Comparison of ENCODE assay signal across 8 cellular contexts in the genomic region with DNA sequence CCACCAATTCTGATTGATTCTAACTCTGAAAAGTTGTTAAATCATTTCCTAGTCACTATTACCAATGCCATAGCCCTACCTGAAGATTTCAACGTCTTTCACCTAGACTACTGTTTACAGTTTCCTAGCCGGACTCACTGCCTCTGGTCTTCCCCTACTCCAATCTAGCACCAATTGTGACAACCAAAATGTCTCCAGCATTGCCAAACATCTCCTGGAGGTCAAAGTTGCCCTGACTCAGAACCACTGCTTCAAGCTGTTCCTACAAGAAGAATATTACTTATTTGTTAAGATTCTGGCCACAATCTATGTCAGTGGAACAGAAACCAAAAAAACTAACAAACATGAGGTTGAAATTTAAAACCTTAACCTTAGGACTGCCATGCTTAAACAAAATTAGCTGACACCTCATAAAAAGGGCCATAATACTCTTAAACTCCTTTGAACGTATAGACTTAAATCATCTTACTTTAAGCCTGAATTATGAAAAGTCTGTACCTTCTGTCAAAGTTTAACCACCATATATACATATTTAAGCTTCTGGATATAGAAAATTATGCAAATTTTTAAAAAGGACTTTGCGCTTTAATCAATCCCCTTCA. TPM values are rescaled to one million over a fixed set of nuclear protein-coding genes. Genes with fewer than 3 reads are reported as not detected.
A peak's percentile ranks its signal among the peaks of the same experiment; 100 is the strongest.
DNase-seq lines count a peak whose midpoint lies in the region; ATAC-seq, FAIRE-seq and TF ChIP-seq lines count a peak whose summit lies in the region.

No MANE protein-coding gene starts in this region.

- no peaks in the 10 kb centered on the region for H3K27me3 ChIP-seq in Panc1 (ENCODE audit: control insufficient read depth, insufficient read depth, low read length)
- no peaks in the 10 kb centered on the region for H3K27me3 ChIP-seq in esophagus muscularis mucosa
- no peaks in the 10 kb centered on the region for H3K27me3 ChIP-seq in prostate gland (replicated peaks; ENCODE audit: insufficient read depth)
- no peaks in the 10 kb centered on the region for H3K27me3 ChIP-seq in tibial nerve
- no peaks in the 10 kb centered on the region for H3K27me3 ChIP-seq in pancreas

- DNase-seq in Panc1 (ENCODE audit: low read depth, low spot score) (no peak), esophagus muscularis mucosa (ENCODE audit: extremely low spot score) (no peak), prostate gland (ENCODE audit: low spot score) (no peak), tibial nerve (ENCODE audit: low spot score in 2 of 2) (no peak), D341Med (ENCODE audit: low spot score) (no peak), pancreas (no peak), activated gamma-delta T cell treated with Interleukin-2 at 50 U/mL for 16 hours (no peak)

- in situ Hi-C loops in Panc1 (cut with HindIII; ENCODE audit: low pct_unique_long_range_greater_than_20kb, low sequenced_read_pairs): no loop called here

- H3K4me1 ChIP-seq in Panc1 (ENCODE audit: control insufficient read depth, insufficient read depth, low read length) (peaks cover 9% of the 10 kb centered on the region), esophagus muscularis mucosa (peaks cover 21 to 51% (median 44%) of the 10 kb centered on the region in 4 donors), prostate gland (replicated peaks) (no peaks in the 10 kb centered on the region), tibial nerve (peaks cover 0 to 54% (median 12%) of the 10 kb centered on the region in 4 donors), pancreas (peaks cover 9 to 29% (median 11%) of the 10 kb centered on the region in 3 donors)

- H3K9me3 ChIP-seq in Panc1 (ENCODE audit: control insufficient read depth, insufficient read depth, low read depth, low read length) (no peaks in the 10 kb centered on the region), esophagus muscularis mucosa (no peaks in the 10 kb centered on the region), prostate gland (no peaks in the 10 kb centered on the region), tibial nerve (no peaks in the 10 kb centered on the region), pancreas (peaks cover 0 to 3% (median 0%) of the 10 kb centered on the region in 4 donors)

- POLR2A ChIA-PET in Panc1 (lab: Charles Lee): interaction anchor here (0.6 kb wide), 1 partner anchor 68 kb away, joined by 7 read pairs; no protein-coding TSS in a partner anchor

- intact Hi-C loops in Panc1 (cut with micrococcal nuclease; ENCODE audit: unreplicated experiment) (loop anchor here (10.0 kb wide), 1 partner anchor 61 kb away; no protein-coding TSS in a partner anchor), esophagus muscularis mucosa (cut with DNase I) (loop anchor here (2.0 to 5.0 kb wide), 4 partner anchors 82 to 507 kb away; a partner anchor contains a TSS), prostate gland (cut with DNase I) (loop anchor here (2.0 to 10.0 kb wide), 4 partner anchors 131 to 505 kb away; a partner anchor contains a TSS), pancreas (cut with DNase I) (loop anchor here in 1 of 3 donors (10.0 kb wide), 1 partner anchor 281 kb away; a partner anchor contains a TSS)

- peak overlapping the region; percentile 82 for H3K4me3 ChIP-seq in GM08714 (ENCODE audit: low read length)
- H3K4me3 ChIP-seq in Panc1 (ENCODE audit: low read depth in 2 of 2, low read length in 2 of 2): peak overlapping the region; percentile 59 to 81; a peak in 3 of 4 replicates
- peak overlapping the region; percentile 84 to 97 (median 90) for H3K4me3 ChIP-seq in esophagus muscularis mucosa
- peak overlapping the region in 1 of 2 donors; percentile 93 for H3K4me3 ChIP-seq in prostate gland
- H3K4me3 ChIP-seq in tibial nerve: peak overlapping the region in 1 of 4 donors; percentile 85
- peak overlapping the region in 2 of 4 donors; percentile 61 to 95 for H3K4me3 ChIP-seq in pancreas

- H3K36me3 ChIP-seq in Panc1 (ENCODE audit: control insufficient read depth, insufficient read depth, low read length) (peaks cover 6% of the 10 kb centered on the region), esophagus muscularis mucosa (peaks cover 9 to 31% (median 25%) of the 10 kb centered on the region in 4 donors), prostate gland (no peaks in the 10 kb centered on the region), tibial nerve (peaks cover 0 to 23% (median 0%) of the 10 kb centered on the region in 3 donors), pancreas (peaks cover 0 to 13% (median 5%) of the 10 kb centered on the region in 3 donors)

- WGBS in esophagus muscularis mucosa: 63% methylated on average over 4 of the region's 4 CpGs
- 56% methylated on average over 4 of the region's 4 CpGs for WGBS in prostate gland
- 70 to 74% methylated on average over 4 of the region's 4 CpGs for WGBS in tibial nerve, 2 donors
- WGBS in pancreas, 2 donors: 47 to 69% methylated on average over 4 of the region's 4 CpGs

- FAIRE-seq in pancreas (lab: Jason Lieb, UNC): no peak

- TF ChIP-seq EP300 in esophagus muscularis mucosa (IDR thresholded peaks at IDR 0.05) (no peak), tibial nerve (IDR thresholded peaks at IDR 0.05) (no peak)

- ATAC-seq in Panc1 (no peak), pancreas (no peak)

- CTCF ChIA-PET in Panc1 (lab: Charles Lee): interaction anchor here (0.6 to 0.7 kb wide), 2 partner anchors 66 to 143 kb away, joined by 4 to 7 read pairs; no protein-coding TSS in a partner anchor

- H3K27ac ChIP-seq in Panc1 (ENCODE audit: low read length) (peak overlapping the region; percentile 72), esophagus muscularis mucosa (replicated peaks in 1 of 4) (peak overlapping the region in 3 of 4 donors; percentile 96 to 97 (median 97)), prostate gland (peak overlapping the region; percentile 97 to 98), tibial nerve (peak overlapping the region in 2 of 4 donors; percentile 93 to 97), pancreas (no peak overlapping the region)

- TF ChIP-seq CTCF in Panc1 (IDR thresholded peaks at IDR 0.05): no peak
- TF ChIP-seq CTCF in esophagus muscularis mucosa (IDR thresholded peaks at IDR 0.05): no peak
- TF ChIP-seq CTCF in prostate gland (IDR thresholded peaks at IDR 0.05): no peak
- no peak for TF ChIP-seq CTCF in tibial nerve (IDR thresholded peaks at IDR 0.05)
- no peak for TF ChIP-seq CTCF in pancreas (IDR thresholded peaks at IDR 0.05)

- TF ChIP-seq POLR2A in esophagus muscularis mucosa (IDR thresholded peaks at IDR 0.05; ENCODE audit: low read depth) (no peak), prostate gland (IDR thresholded peaks at IDR 0.05) (no peak), tibial nerve (IDR thresholded peaks at IDR 0.05) (no peak)

- no TSS peak for BruUV-seq in Panc1 (replicated peaks; lab: Mats Ljungman, UMichigan)

RNA-seq across cellular contexts. Expression of a gene that starts 2.1 kb away (rescaled TPM):
- 69.2 TPM for total RNA-seq in Panc1 (2021; ENCODE audit: unreplicated experiment)
- 30.8 TPM for polyA plus RNA-seq in Panc1 (2012; ENCODE audit: insufficient read length)
- 10 to 100 TPM; 48.2 to 56.1 (median 51.3) TPM for total RNA-seq in esophagus muscularis mucosa
- total RNA-seq in prostate gland: 10 to 100 TPM; 55.7 to 57.0 TPM
- total RNA-seq in tibial nerve: 10 to 100 TPM; 61.0 to 78.1 (median 61.5) TPM
- 10 to 100 TPM; 24.4 to 42.6 (median 28.9) TPM for total RNA-seq in pancreas
- 10 to 100 TPM; 12.1 to 12.2 TPM for polyA plus RNA-seq in pancreas

Comparison
In these comparisons a context has a peak if more than half of its experiments do, and no peak if none do; other contexts are left out.
1. H3K27ac ChIP-seq: peak in Panc1 (single experiment), esophagus muscularis mucosa (3 of 4) and prostate gland (2 of 2); none in pancreas (0 of 4).